ENCODE assay signal across 9 cellular contexts in genomic region chr4:8472689-8473197, GRCh38. TPM values are rescaled to one million over a fixed set of nuclear protein-coding genes. Genes with fewer than 3 reads are reported as not detected.
DNase-seq lines count a peak whose midpoint lies in the region; ATAC-seq and TF ChIP-seq lines count a peak whose summit lies in the region.
"Had no signal": no experiment of that assay in that cellular context is flagged by ENCODE, and none has a peak within 500 bp of the region (broad histone marks: within the 10 kb centered on the region; RNA-seq: fewer than 3 reads in every experiment).

No MANE protein-coding gene starts in this region.

- intact Hi-C loops in transverse colon (cut with DNase I; ENCODE audit: low total_unique reads) = loop anchor here (5.0 kb wide), 1 partner anchor 120 kb away; the partner anchor contains the start of gene CPZ

- H3K27ac ChIP-seq in mesodermal cell (ENCODE audit: low read depth, low read length, severe bottlenecking) (peak overlapping the region; percentile 94), transverse colon (peak overlapping the region; percentile 59 to 84 (median 63))

- DNase-seq in HT1080 (ENCODE audit: low read depth) = peak; percentile 18
- DNase-seq in dedifferentiated amniotic fluid mesenchymal stem cell (ENCODE audit: extremely low spot score) = peak; percentile 84
- no peak for DNase-seq in transverse colon
- DNase-seq in NCI-H510A (lab: John Stamatoyannopoulos, UW) = no peak
- no peak for DNase-seq in middle frontal gyrus (ENCODE audit: extremely low spot score, low spot score)
- no peak for DNase-seq in activated gamma-delta T cell (lab: John Stamatoyannopoulos, UW)

- H3K36me3 ChIP-seq in mesodermal cell (ENCODE audit: control insufficient read depth, insufficient read depth, low read length) (peaks cover 51% of the 10 kb centered on the region), transverse colon (peaks cover 0 to 6% (median 2%) of the 10 kb centered on the region in 4 donors)

- no peak overlapping the region for H3K4me3 ChIP-seq in mesodermal cell (ENCODE audit: extremely low read depth, insufficient read depth, low read length, poor library complexity, severe bottlenecking)
- no peak overlapping the region for H3K4me3 ChIP-seq in transverse colon

- no peak for TF ChIP-seq CTCF in transverse colon (IDR thresholded peaks at IDR 0.05)

- H3K4me1 ChIP-seq in mesodermal cell (ENCODE audit: control insufficient read depth, insufficient read depth, low read length, poor library complexity, severe bottlenecking) (peaks cover 40% of the 10 kb centered on the region), transverse colon (peaks cover 5 to 21% (median 12%) of the 10 kb centered on the region in 4 donors)

- H3K27me3 ChIP-seq in transverse colon = no peaks in the 10 kb centered on the region

- ATAC-seq in HG02981 (IDR thresholded peaks at IDR 0.05; ENCODE audit: unreplicated experiment) = no peak

- 72 to 83% methylated on average over 3 to 6 of the region's 7 CpGs for WGBS in mesodermal cell (ENCODE audit: insufficient coverage in 2 of 2), 2 experiments
- WGBS in transverse colon (ENCODE audit: low coverage in 1 of 2), 2 donors = 61 to 63% methylated on average over 3 to 7 of the region's 7 CpGs

- H3K9me3 ChIP-seq in mesodermal cell (ENCODE audit: control insufficient read depth, low read length) (no peaks in the 10 kb centered on the region), transverse colon (no peaks in the 10 kb centered on the region)
- H3K9me3 ChIP-seq: SK-N-SH had no signal

- in situ Hi-C loops in transverse colon (cut with MboI; ENCODE audit: low pct_ligation_motif_present in 1 of 4, low pct_unique_long_range_greater_than_20kb in 1 of 4, low sequenced_read_pairs in 3 of 4) = loop anchor here in 1 of 4 donors (25.0 kb wide), 1 partner anchor 115 kb away; the partner anchor contains the start of genes CPZ and GPR78

- no peak for TF ChIP-seq POLR2A in transverse colon (IDR thresholded peaks at IDR 0.05)

- TF ChIP-seq EP300 in transverse colon (IDR thresholded peaks at IDR 0.05; ENCODE audit: low read depth) = no peak

RNA-seq across cellular contexts. Expression of gene TRMT44, which starts 32.2 kb away (rescaled TPM):
- 13.0 and 13.1 TPM in 2 replicates for total RNA-seq in HT1080 (2014; rRNA removed; shearing (Covaris generic))
- polyA plus RNA-seq in HT1080 (2015; cell fraction: cytosol; rRNA removed) = 8.1 and 8.3 TPM in 2 replicates
- polyA plus RNA-seq in HT1080 (2015; cell fraction: nucleus; rRNA removed) = 24.7 and 37.8 TPM in 2 replicates
- 9.2 TPM for polyA plus RNA-seq in mesodermal cell (2013, experiment 1 of 2)
- polyA plus RNA-seq in mesodermal cell (2013, experiment 2 of 2) = 9.7 TPM
- 100 to 1,000 TPM in 1 of 4 donors, 10 to 100 TPM in 3; 19.1 to 190 (median 29.7) TPM for total RNA-seq in transverse colon

RNA-seq across cellular contexts. Expression of gene ACOX3, which starts 32.2 kb away (rescaled TPM):
- 16.6 and 20.4 TPM in 2 replicates for total RNA-seq in HT1080 (2014; rRNA removed; shearing (Covaris generic))
- 14.4 and 17.9 TPM in 2 replicates for polyA plus RNA-seq in HT1080 (2015; cell fraction: cytosol; rRNA removed)
- 30.8 and 40.1 TPM in 2 replicates for polyA plus RNA-seq in HT1080 (2015; cell fraction: nucleus; rRNA removed)
- polyA plus RNA-seq in mesodermal cell (2013, experiment 1 of 2) = 15.2 TPM
- polyA plus RNA-seq in mesodermal cell (2013, experiment 2 of 2) = 13.1 TPM
- total RNA-seq in transverse colon = 100 to 1,000 TPM in 1 of 4 donors, 10 to 100 TPM in 3; 18.7 to 104 (median 31.3) TPM

Comparison
In these comparisons a context has a peak if more than half of its experiments do, and no peak if none do; other contexts are left out.
1. DNase-seq: peak in HT1080 (single experiment) and dedifferentiated amniotic fluid mesenchymal stem cell (single experiment); none in transverse colon (single experiment), NCI-H510A (single experiment), middle frontal gyrus (single experiment) and activated gamma-delta T cell (single experiment).